Comparison of ENCODE assay signal across 24 cellular contexts in genomic region chr20:14310977-14311654, GRCh38. TPM values are rescaled to one million over a fixed set of nuclear protein-coding genes. Genes with fewer than 3 reads are reported as not detected.
"Had no signal": no experiment of that assay in that cellular context is flagged by ENCODE, and none has a peak within 500 bp of the region (broad histone marks: within the 10 kb centered on the region; RNA-seq: fewer than 3 reads in every experiment).

No MANE protein-coding gene starts in this region.

- DNase-seq: cortex of kidney; effector memory CD8-positive, alpha-beta T cell; foreskin fibroblast; gastrocnemius medialis; heart left ventricle; left cardiac atrium; left ventricle myocardium superior; lower lobe of right lung; naive thymus-derived CD8-positive, alpha-beta T cell; nephron progenitor cell; nucleus accumbens; right cardiac atrium; spleen; stimulated activated CD4-positive, alpha-beta T cell treated with anti-CD3 and anti-CD28 coated beads, Interleukin-15, amount 100 ng/mL, for 24 hours; stimulated activated CD4-positive, alpha-beta T cell treated with anti-CD3 and anti-CD28 coated beads, Interleukin-2, amount 100 ng/mL, for 48 hours; stimulated activated naive B cell treated with anti-CD40 and anti-IgM and Interleukin-4, amounts not matched to agents 10 μg/mL and 1 μg/mL and 100 μg/mL, for 72 hours; upper lobe of left lung had no signal

- FAIRE-seq: urothelium cell line had no signal

- H3K36me3 ChIP-seq: gastrocnemius medialis, heart left ventricle, lower lobe of right lung, prostate gland, spleen, thoracic aorta, tibial nerve, upper lobe of left lung had no signal

- H3K4me1 ChIP-seq: gastrocnemius medialis, heart left ventricle, lower lobe of right lung, prostate gland, spleen, tibial nerve, upper lobe of left lung had no signal

- H3K4me2 ChIP-seq: hepatocyte had no signal

- H3K27ac ChIP-seq: gastrocnemius medialis, heart left ventricle, hepatocyte, lower lobe of right lung, prostate gland, skin epidermis, spleen, thoracic aorta, tibial nerve, upper lobe of left lung had no signal

- H3K9me3 ChIP-seq: gastrocnemius medialis, heart left ventricle, lower lobe of right lung, prostate gland, spleen, thoracic aorta, tibial nerve, upper lobe of left lung had no signal

- H3K4me3 ChIP-seq: gastrocnemius medialis, heart left ventricle, hepatocyte, lower lobe of right lung, prostate gland, skin epidermis, spleen, thoracic aorta, tibial nerve, upper lobe of left lung had no signal

- ATAC-seq: effector memory CD8-positive, alpha-beta T cell; esophagus mucosa; gastrocnemius medialis; heart left ventricle; left cardiac atrium; left ventricle myocardium superior; lower lobe of right lung; naive thymus-derived CD8-positive, alpha-beta T cell; right cardiac atrium; stimulated activated naive B cell treated with anti-CD40 and anti-IgM and Interleukin-4, amounts not matched to agents 10 μg/mL and 1 μg/mL and 100 μg/mL, for 72 hours had no signal

- H3K27me3 ChIP-seq: gastrocnemius medialis, heart left ventricle, hepatocyte, spleen, tibial nerve, upper lobe of left lung had no signal

- H2AFZ ChIP-seq: hepatocyte had no signal

RNA-seq across cellular contexts. Expression of gene FLRT3, which starts 26.3 kb away (rescaled TPM):
- total RNA-seq: naive thymus-derived CD8-positive, alpha-beta T cell had no signal
- polyA plus RNA-seq: naive thymus-derived CD8-positive, alpha-beta T cell had no signal
